In genomic region chr17:2282297-2282873, GRCh38 we compare ENCODE assay signal across 8 cellular contexts. TPM values are rescaled to one million over a fixed set of nuclear protein-coding genes. Genes with fewer than 3 reads are reported as not detected.
DNase-seq lines count a peak whose midpoint lies in the region; ATAC-seq, FAIRE-seq and TF ChIP-seq lines count a peak whose summit lies in the region.

No MANE protein-coding gene starts in this region.

- H3K4me3 Mint-ChIP-seq in CD14-positive monocyte = no peak overlapping the region

- no peaks in the 10 kb centered on the region for H3K4me1 ChIP-seq in iPS DF 6.9 (ENCODE audit: control insufficient read depth, insufficient read depth, low read length)
- H3K4me1 ChIP-seq in smooth muscle cell (ENCODE audit: low read depth) = no peaks in the 10 kb centered on the region

- no peak overlapping the region for H2AFZ ChIP-seq in smooth muscle cell (ENCODE audit: low read depth)

- TF ChIP-seq CTCF in CD14-positive monocyte (IDR thresholded peaks at IDR 0.05) (peak; percentile 79), astrocyte of the spinal cord (IDR thresholded peaks at IDR 0.05; ENCODE audit: low read depth, low read length) (peak; percentile 48), smooth muscle cell (IDR thresholded peaks at IDR 0.05; ENCODE audit: borderline replicate concordance, insufficient read depth, poor library complexity, severe bottlenecking) (peak; percentile 55)

- H3K27ac ChIP-seq in iPS DF 6.9 (ENCODE audit: low read length) (no peak overlapping the region), smooth muscle cell (ENCODE audit: low read depth) (peak overlapping the region; percentile 4)

- peaks cover 66 to 81% of the 10 kb centered on the region in 2 donors for H3K36me3 Mint-ChIP-seq in CD14-positive monocyte

- no peak overlapping the region for H3K9ac ChIP-seq in smooth muscle cell (ENCODE audit: low read depth)

- no peaks in the 10 kb centered on the region for H3K79me2 ChIP-seq in smooth muscle cell (ENCODE audit: low read depth)

- no peak for ATAC-seq in GM21515 (IDR thresholded peaks at IDR 0.05; ENCODE audit: unreplicated experiment)
- ATAC-seq in GM21360 (IDR thresholded peaks at IDR 0.05; ENCODE audit: unreplicated experiment) = no peak

- peaks cover 14% of the 10 kb centered on the region for H3K4me1 Mint-ChIP-seq in CD14-positive monocyte

- H3K36me3 ChIP-seq in iPS DF 6.9 (ENCODE audit: control insufficient read depth, insufficient read depth, low read length) (peaks cover 11% of the 10 kb centered on the region; the same call in 1 of the 2 replicates), smooth muscle cell (ENCODE audit: low read depth) (peaks cover 13% of the 10 kb centered on the region)

- peak overlapping the region in 3 of 7 donors; percentile 29 to 60 (median 36) for H3K27ac Mint-ChIP-seq in CD14-positive monocyte

- H4K20me1 ChIP-seq in smooth muscle cell (ENCODE audit: low read depth) = peaks cover 31% of the 10 kb centered on the region

- intact Hi-C loops in CD14-positive monocyte (cut with micrococcal nuclease) = loop anchor here in 1 of 2 donors (5.0 kb wide), 1 partner anchor 400 kb away; no protein-coding TSS in a partner anchor

- WGBS in iPS DF 6.9 (ENCODE audit: insufficient coverage, insufficient read length) = no CpG with 5 or more reads among the region's 7 CpGs
- 50% methylated on average over 7 of the region's 7 CpGs for WGBS in smooth muscle cell (ENCODE audit: low lambda C conversion rate)

- H3K4me2 ChIP-seq in smooth muscle cell = no peak overlapping the region

- H3K9me3 ChIP-seq in iPS DF 6.9 (ENCODE audit: control insufficient read depth, insufficient read depth, low read length) (no peaks in the 10 kb centered on the region), smooth muscle cell (replicated peaks; ENCODE audit: low read depth) (no peaks in the 10 kb centered on the region)

- H3K9me3 Mint-ChIP-seq in CD14-positive monocyte = peaks cover 0 to 1% (median 0%) of the 10 kb centered on the region in 7 donors

- DNase-seq in CD14-positive monocyte (ENCODE audit: low spot score) (no peak), GM19239 (ENCODE audit: insufficient read length, low spot score) (peak; percentile 40), NOMO-1 (lab: John Stamatoyannopoulos, UW; ENCODE audit: unreplicated experiment in 2 of 2) (peak; percentile 11 to 55), astrocyte of the spinal cord (ENCODE audit: low read depth, low spot score) (peak; percentile 88), iPS DF 6.9 (ENCODE audit: low read depth, low spot score) (peak; percentile 25), smooth muscle cell (lab: John Stamatoyannopoulos, UW; ENCODE audit: unreplicated experiment) (no peak)

- FAIRE-seq in GM19239 (lab: Jason Lieb, UNC) = peak; percentile 85

- H3K4me3 ChIP-seq in astrocyte of the spinal cord (ENCODE audit: low read depth, low read length) (no peak overlapping the region), iPS DF 6.9 (ENCODE audit: low read length) (no peak overlapping the region), smooth muscle cell (no peak overlapping the region)

- peaks cover 22% of the 10 kb centered on the region for H3F3A ChIP-seq in smooth muscle cell (ENCODE audit: low read depth)

- no peaks in the 10 kb centered on the region for H3K27me3 ChIP-seq in iPS DF 6.9 (ENCODE audit: control insufficient read depth, insufficient read depth, low read length)
- H3K27me3 ChIP-seq in smooth muscle cell (ENCODE audit: low read depth) = no peaks in the 10 kb centered on the region

- no peaks in the 10 kb centered on the region for H3K27me3 Mint-ChIP-seq in CD14-positive monocyte (ENCODE audit: low read depth in 3 of 3)

- in situ Hi-C loops in astrocyte of the spinal cord (cut with HindIII; ENCODE audit: low sequenced_read_pairs) = no loop called here

RNA-seq across cellular contexts. Expression of gene SMG6, which starts 21.2 kb away (rescaled TPM):
- polyA plus RNA-seq in CD14-positive monocyte (1 to 10 TPM in 1 of 2 donors, under 1 TPM in 1; 0.67 to 1.1 TPM), smooth muscle cell (10.6 and 13.1 TPM in 2 replicates)
- total RNA-seq in smooth muscle cell = 11.2 and 21.4 TPM in 2 replicates

RNA-seq across cellular contexts. Expression of gene SRR, which starts 21.4 kb away (rescaled TPM):
- polyA plus RNA-seq in CD14-positive monocyte (1 to 10 TPM; 3.7 to 5.7 TPM), smooth muscle cell (11.3 and 14.3 TPM in 2 replicates)
- 7.8 and 35.2 TPM in 2 replicates for total RNA-seq in smooth muscle cell

RNA-seq across cellular contexts. Expression of gene TSR1, which starts 53.9 kb away (rescaled TPM):
- polyA plus RNA-seq in CD14-positive monocyte (1 to 10 TPM; 8.1 to 9.3 TPM), smooth muscle cell (17.6 and 23.7 TPM in 2 replicates)
- total RNA-seq in smooth muscle cell = 22.1 and 39.5 TPM in 2 replicates

RNA-seq across cellular contexts. Expression of gene SGSM2, which starts 54.9 kb away (rescaled TPM):
- 1 to 10 TPM; 3.0 to 3.5 TPM for polyA plus RNA-seq in CD14-positive monocyte
- total RNA-seq in smooth muscle cell = 10.4 and 20.8 TPM in 2 replicates
- 26.9 and 33.2 TPM in 2 replicates for polyA plus RNA-seq in smooth muscle cell

Comparison
In these comparisons a context has a peak if more than half of its experiments do, and no peak if none do; other contexts are left out.
1. DNase-seq: peak in GM19239 (single experiment), NOMO-1 (2 of 2), astrocyte of the spinal cord (single experiment) and iPS DF 6.9 (single experiment); none in CD14-positive monocyte (single experiment) and smooth muscle cell (single experiment).
2. Peak in every context shown above with its lines, with median percentiles within 50 percentile points of each other: CTCF ChIP-seq.